In genomic region chr5:168917947-168918600, GRCh38 we compare ENCODE assay signal across 22 cellular contexts.
"Had no signal": no experiment of that assay in that cellular context is flagged by ENCODE, and none has a peak within 500 bp of the region (broad histone marks: within the 10 kb centered on the region; RNA-seq: fewer than 3 reads in every experiment).

No MANE protein-coding gene starts in this region.

- H3K27ac Mint-ChIP-seq: activated CD4-positive, alpha-beta T cell treated with anti-CD3 and anti-CD28 coated beads for 36 hours; activated CD8-positive, alpha-beta T cell treated with anti-CD3 and anti-CD28 coated beads for 36 hours; activated naive CD8-positive, alpha-beta T cell treated with anti-CD3 and anti-CD28 coated beads, Interleukin-2, amount 10 ng/mL, durations not matched to agents 7 days and 5 days had no signal

- H3K9me3 Mint-ChIP-seq: activated CD8-positive, alpha-beta T cell treated with anti-CD3 and anti-CD28 coated beads for 36 hours; activated naive CD8-positive, alpha-beta T cell treated with anti-CD3 and anti-CD28 coated beads, Interleukin-2, amount 10 ng/mL, durations not matched to agents 7 days and 5 days had no signal

- H3K4me1 Mint-ChIP-seq: activated naive CD8-positive, alpha-beta T cell treated with anti-CD3 and anti-CD28 coated beads, Interleukin-2, amount 10 ng/mL, durations not matched to agents 7 days and 5 days had no signal

- H3K27me3 ChIP-seq: adrenal gland, SJSA1 had no signal

- H3K9me3 ChIP-seq: adrenal gland, SJSA1 had no signal

- H3K36me3 Mint-ChIP-seq: activated naive CD8-positive, alpha-beta T cell treated with anti-CD3 and anti-CD28 coated beads, Interleukin-2, amount 10 ng/mL, durations not matched to agents 7 days and 5 days had no signal

- H3K36me3 ChIP-seq: adrenal gland, SJSA1 had no signal

- H3K27ac ChIP-seq: adrenal gland, SJSA1, VCaP had no signal

- H3K4me3 ChIP-seq: adrenal gland, SJSA1 had no signal

- H3K4me3 Mint-ChIP-seq: activated CD4-positive, alpha-beta T cell treated with anti-CD3 and anti-CD28 coated beads for 36 hours; activated CD8-positive, alpha-beta T cell treated with anti-CD3 and anti-CD28 coated beads for 36 hours; activated naive CD8-positive, alpha-beta T cell treated with anti-CD3 and anti-CD28 coated beads, Interleukin-2, amount 10 ng/mL, durations not matched to agents 7 days and 5 days had no signal

- H3K4me1 ChIP-seq: SJSA1 had no signal

- DNase-seq: activated CD4-positive, alpha-beta T cell treated with anti-CD3 and anti-CD28 coated beads for 36 hours; activated CD4-positive, alpha-beta T cell treated with anti-CD3 and anti-CD28 coated beads, Interleukin-2, amount 50 U/mL, for 1 hour; activated CD8-positive, alpha-beta memory T cell treated with anti-CD3 and anti-CD28 coated beads, Interleukin-2, amount 50 U/mL, for 4 hours; activated CD8-positive, alpha-beta T cell treated with anti-CD3 and anti-CD28 coated beads for 36 hours; activated naive CD4-positive, alpha-beta T cell treated with anti-CD3 and anti-CD28 coated beads, Interleukin-2, amount 50 U/mL, for 16 hours; activated naive CD8-positive, alpha-beta T cell treated with anti-CD3 and anti-CD28 coated beads, Interleukin-2, amount 10 ng/mL, durations not matched to agents 7 days and 5 days; adrenal gland; anterior cingulate cortex; caudate nucleus; NCI-H1048; NCI-H146; NCI-H187 treated with DMSO at 0.1 percent for 48 hours; NCI-H2081 treated with DMSO at 0.1 percent for 48 hours; NCI-H446; NCI-H524; OCI-M1; Right ventricle myocardium superior; RPMI8226; T-helper 1 cell had no signal

- ATAC-seq: activated CD4-positive, alpha-beta T cell treated with anti-CD3 and anti-CD28 coated beads for 36 hours; activated CD8-positive, alpha-beta T cell treated with anti-CD3 and anti-CD28 coated beads for 36 hours; Panc1 had no signal
